In genomic region chr5:35004200-35004599, GRCh38 we compare ENCODE assay signal across 28 cellular contexts. TPM values are rescaled to one million over a fixed set of nuclear protein-coding genes. Genes with fewer than 3 reads are reported as not detected.
"Had no signal": no experiment of that assay in that cellular context is flagged by ENCODE, and none has a peak within 500 bp of the region (broad histone marks: within the 10 kb centered on the region; RNA-seq: fewer than 3 reads in every experiment).

No MANE protein-coding gene starts in this region.

- H3K4me3 Mint-ChIP-seq: immature natural killer cell; memory B cell; naive B cell; nephron; stimulated activated memory B cell treated with anti-CD40 and anti-IgM and Interleukin-4, amounts not matched to agents 10 μg/mL and 1 μg/mL and 100 μg/mL, for 72 hours; stimulated activated naive CD8-positive, alpha-beta T cell treated with anti-CD3 and anti-CD28 coated beads, Interleukin-15, Interleukin-2, amounts not matched to agents 100 ng/mL and 50 ng/mL, for 24 hours had no signal

- H3K36me3 ChIP-seq: esophagus muscularis mucosa, gastrocnemius medialis, heart right ventricle, left ventricle myocardium inferior, lower lobe of right lung, neutrophil, tibial artery, upper lobe of right lung, vagina had no signal

- H3K27ac Mint-ChIP-seq: immature natural killer cell; memory B cell; naive B cell; nephron; stimulated activated memory B cell treated with anti-CD40 and anti-IgM and Interleukin-4, amounts not matched to agents 10 μg/mL and 1 μg/mL and 100 μg/mL, for 72 hours; stimulated activated naive CD8-positive, alpha-beta T cell treated with anti-CD3 and anti-CD28 coated beads, Interleukin-15, Interleukin-2, amounts not matched to agents 100 ng/mL and 50 ng/mL, for 24 hours had no signal

- H3K4me1 ChIP-seq: esophagus muscularis mucosa, gastrocnemius medialis, heart right ventricle, left ventricle myocardium inferior, lower lobe of right lung, psoas muscle, right lobe of liver, tibial artery, upper lobe of right lung, vagina had no signal

- DNase-seq: cortex of kidney; effector memory CD4-positive, alpha-beta T cell; gastrocnemius medialis; heart right ventricle; immature natural killer cell; left cardiac atrium; left ventricle myocardium inferior; lower lobe of right lung; midbrain; naive B cell; psoas muscle; retina; right lobe of liver; stimulated activated CD4-positive, alpha-beta T cell treated with anti-CD3 and anti-CD28 coated beads, Interleukin-4, amount 100 ng/mL, for 24 hours; tibial artery; upper lobe of right lung had no signal

- H3K36me3 Mint-ChIP-seq: immature natural killer cell; memory B cell; naive B cell; stimulated activated memory B cell treated with anti-CD40 and anti-IgM and Interleukin-4, amounts not matched to agents 10 μg/mL and 1 μg/mL and 100 μg/mL, for 72 hours had no signal

- H3K4me3 ChIP-seq: esophagus muscularis mucosa, gastrocnemius medialis, heart right ventricle, left ventricle myocardium inferior, lower lobe of right lung, psoas muscle, right lobe of liver, tibial artery, upper lobe of right lung, vagina had no signal

- H3K27ac ChIP-seq: epithelial cell of prostate, esophagus muscularis mucosa, gastrocnemius medialis, heart right ventricle, left ventricle myocardium inferior, lower lobe of right lung, neutrophil, psoas muscle, right lobe of liver, tibial artery, upper lobe of right lung, vagina had no signal

- H3K27me3 ChIP-seq: gastrocnemius medialis, right lobe of liver, upper lobe of right lung, vagina had no signal

- H3K9me3 ChIP-seq: esophagus muscularis mucosa, gastrocnemius medialis, lower lobe of right lung, neutrophil, psoas muscle, right lobe of liver, tibial artery, upper lobe of right lung, vagina had no signal

- H3K9me3 Mint-ChIP-seq: immature natural killer cell; memory B cell; stimulated activated memory B cell treated with anti-CD40 and anti-IgM and Interleukin-4, amounts not matched to agents 10 μg/mL and 1 μg/mL and 100 μg/mL, for 72 hours had no signal

- FAIRE-seq: keratinocyte had no signal

- H3K4me1 Mint-ChIP-seq: immature natural killer cell; memory B cell; naive B cell; nephron; stimulated activated memory B cell treated with anti-CD40 and anti-IgM and Interleukin-4, amounts not matched to agents 10 μg/mL and 1 μg/mL and 100 μg/mL, for 72 hours had no signal

RNA-seq across cellular contexts. Expression of gene AGXT2, which starts 43.5 kb away (rescaled TPM):
- total RNA-seq: esophagus muscularis mucosa, fibroblast of villous mesenchyme, heart right ventricle, left cardiac atrium, left ventricle myocardium inferior, lower lobe of right lung, osteoblast, psoas muscle, temporal lobe, upper lobe of right lung, vagina had no signal
- polyA plus RNA-seq: heart right ventricle, immature natural killer cell, keratinocyte, psoas muscle had no signal
